Comparison of ENCODE assay signal across 10 cellular contexts in the genomic region with DNA sequence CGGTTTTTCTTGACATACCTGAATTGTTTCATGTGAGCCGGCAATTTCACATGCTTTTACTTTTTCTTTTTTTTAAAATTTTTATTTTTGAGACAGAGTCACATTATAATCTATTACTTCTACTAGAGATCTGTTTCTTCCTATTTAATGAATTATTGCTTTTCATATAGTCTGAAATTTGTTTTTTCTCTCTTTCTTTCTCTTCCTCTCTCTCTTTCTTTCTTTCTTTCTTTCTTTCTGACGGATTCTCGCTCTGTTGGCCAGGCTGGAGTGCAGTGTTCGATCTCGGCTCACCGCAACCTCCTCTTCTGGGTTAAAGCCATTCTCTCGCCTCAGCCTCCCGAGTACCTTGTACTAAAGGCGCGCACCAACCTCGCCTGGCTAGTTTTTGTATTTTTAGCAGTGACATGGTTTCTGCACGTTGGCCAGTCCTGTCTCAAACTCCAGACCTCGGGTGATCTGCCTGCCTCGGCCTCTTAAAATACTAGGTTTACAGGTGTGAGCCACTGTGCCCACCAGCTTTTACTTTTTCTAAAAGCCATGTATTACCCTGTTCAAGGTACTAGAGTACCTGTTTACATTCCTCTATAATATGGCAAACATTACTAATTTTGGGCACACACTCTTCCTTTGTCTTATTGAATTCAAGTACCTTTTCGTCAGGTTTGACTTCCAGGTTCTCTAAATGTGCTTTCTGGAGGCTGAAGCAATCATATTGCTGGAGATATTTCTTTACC.
A peak's percentile ranks its signal among the peaks of the same experiment; 100 is the strongest.
DNase-seq lines count a peak whose midpoint lies in the region; ATAC-seq, FAIRE-seq and TF ChIP-seq lines count a peak whose summit lies in the region.
"Had no signal": no experiment of that assay in that cellular context is flagged by ENCODE, and none has a peak within 500 bp of the region (broad histone marks: within the 10 kb centered on the region; RNA-seq: fewer than 3 reads in every experiment).

No MANE protein-coding gene starts in this region.

- DNase-seq in A549 (ENCODE audit: low read depth in 1 of 2, low spot score in 1 of 2) (no peak), keratinocyte (ENCODE audit: low read depth, low spot score) (no peak), hypothalamus (lab: John Stamatoyannopoulos, UW) (no peak), SHP77 treated with DMSO at 0.1 percent for 48 hours (lab: John Stamatoyannopoulos, UW) (no peak), GM19239 (ENCODE audit: insufficient read length, low spot score) (no peak), foreskin melanocyte (no peak)
- DNase-seq in activated CD8-positive, alpha-beta T cell treated with anti-CD3 and anti-CD28 coated beads, Interleukin-2, amount 10 ng/mL, durations not matched to agents 7 days and 5 days: no peak
- DNase-seq: DMS153, NCI-H1092 had no signal

- no peak for FAIRE-seq in A549 (lab: Jason Lieb, UNC)
- FAIRE-seq in keratinocyte (lab: Jason Lieb, UNC): no peak
- FAIRE-seq in GM19239 (lab: Jason Lieb, UNC): no peak

- peaks cover 27% of the 10 kb centered on the region for H3K4me1 Mint-ChIP-seq in activated CD8-positive, alpha-beta T cell treated with anti-CD3 and anti-CD28 coated beads, Interleukin-2, amount 10 ng/mL, durations not matched to agents 7 days and 5 days (ENCODE audit: low read depth)

- H2AFZ ChIP-seq in keratinocyte (ENCODE audit: control insufficient read depth, low read length): peak overlapping the region; percentile 98

- TF ChIP-seq RAD21 in A549 (conservative IDR thresholded peaks at IDR 0.05 in 1 of 2, IDR thresholded peaks at IDR 0.05 in 1 of 2): no peak

- H3K4me1 ChIP-seq in A549: peaks cover 14% of the 10 kb centered on the region
- no peaks in the 10 kb centered on the region for H3K4me1 ChIP-seq in ES-I3 (ENCODE audit: insufficient read depth, low read length)
- H3K4me1 ChIP-seq in keratinocyte (ENCODE audit: control insufficient read depth, extremely low read depth, insufficient read depth, low read length): peaks cover 12% of the 10 kb centered on the region

- dilution Hi-C loops in keratinocyte (cut with MboI; ENCODE audit: extremely low pct_ligation_motif_present, low sequenced_read_pairs): no loop called here

- no peak overlapping the region for H3K27ac Mint-ChIP-seq in activated CD8-positive, alpha-beta T cell treated with anti-CD3 and anti-CD28 coated beads, Interleukin-2, amount 10 ng/mL, durations not matched to agents 7 days and 5 days

- peak overlapping the region; percentile 84 for H3K4me3 Mint-ChIP-seq in activated CD8-positive, alpha-beta T cell treated with anti-CD3 and anti-CD28 coated beads, Interleukin-2, amount 10 ng/mL, durations not matched to agents 7 days and 5 days

- H3K79me2 ChIP-seq in keratinocyte (ENCODE audit: control insufficient read depth, insufficient read depth, low read length): peaks cover 15% of the 10 kb centered on the region

- TF ChIP-seq POLR2A in A549 (IDR thresholded peaks at IDR 0.05; ENCODE audit: low read length): no peak

- no peaks in the 10 kb centered on the region for H3K9me1 ChIP-seq in keratinocyte (ENCODE audit: control insufficient read depth, extremely low read depth, insufficient read depth, low read length)

- peaks cover 58% of the 10 kb centered on the region for H3K27me3 Mint-ChIP-seq in activated CD8-positive, alpha-beta T cell treated with anti-CD3 and anti-CD28 coated beads, Interleukin-2, amount 10 ng/mL, durations not matched to agents 7 days and 5 days (ENCODE audit: low read depth)

- peaks cover 4% of the 10 kb centered on the region for H3K36me3 Mint-ChIP-seq in activated CD8-positive, alpha-beta T cell treated with anti-CD3 and anti-CD28 coated beads, Interleukin-2, amount 10 ng/mL, durations not matched to agents 7 days and 5 days (ENCODE audit: low read depth)

- H3K27ac ChIP-seq in A549: peak overlapping the region; percentile 81 to 87
- H3K27ac ChIP-seq in keratinocyte (ENCODE audit: control insufficient read depth, insufficient read depth, low read length): peak overlapping the region; percentile 71

- H3K9me3 ChIP-seq in A549 (no peaks in the 10 kb centered on the region), ES-I3 (ENCODE audit: control insufficient read depth, insufficient read depth, low read length) (no peaks in the 10 kb centered on the region), keratinocyte (ENCODE audit: control insufficient read depth, low read depth, low read length) (no peaks in the 10 kb centered on the region)

- no peaks in the 10 kb centered on the region for H4K20me1 ChIP-seq in keratinocyte (ENCODE audit: control insufficient read depth, extremely low read depth, insufficient read depth, low read length)

- no peaks in the 10 kb centered on the region for H3K9me3 Mint-ChIP-seq in activated CD8-positive, alpha-beta T cell treated with anti-CD3 and anti-CD28 coated beads, Interleukin-2, amount 10 ng/mL, durations not matched to agents 7 days and 5 days (ENCODE audit: insufficient read depth)

- no peak for ATAC-seq in A549
- no peak for ATAC-seq in activated CD8-positive, alpha-beta T cell treated with anti-CD3 and anti-CD28 coated beads, Interleukin-2, amount 10 ng/mL, durations not matched to agents 7 days and 5 days

- H3K9ac ChIP-seq in ES-I3 (ENCODE audit: low read depth, low read length): peak overlapping the region; percentile 51; the same call in 1 of the 2 replicates
- peak overlapping the region; percentile 75 for H3K9ac ChIP-seq in keratinocyte (ENCODE audit: control insufficient read depth, extremely low read depth, insufficient read depth, low read length)

- WGBS in A549 (ENCODE audit: missing lambda C conversion rate): 62% methylated on average over 16 of the region's 16 CpGs

- POLR2A ChIA-PET in A549 (lab: Yijun Ruan, JAX): no interaction called here
- POLR2A ChIA-PET in activated CD8-positive, alpha-beta T cell treated with anti-CD3 and anti-CD28 coated beads, Interleukin-2, amount 10 ng/mL, durations not matched to agents 7 days and 5 days (lab: Charles Lee): no interaction called here

- H3K4me2 ChIP-seq in A549 (peak overlapping the region; percentile 82), keratinocyte (ENCODE audit: control insufficient read depth, extremely low read depth, insufficient read depth, low read depth, low read length) (peak overlapping the region; percentile 86)

- H3K36me3 ChIP-seq in ES-I3 (ENCODE audit: insufficient read depth, low read length) (no peaks in the 10 kb centered on the region), keratinocyte (ENCODE audit: control insufficient read depth in 2 of 2, extremely low read depth in 1 of 2, insufficient read depth in 2 of 2, low read length in 2 of 2) (no peaks in the 10 kb centered on the region)

- no peak for TF ChIP-seq CTCF in A549 (IDR thresholded peaks at IDR 0.05)
- no peak for TF ChIP-seq CTCF in keratinocyte (optimal IDR thresholded peaks at IDR 0.05 in 1 of 3, IDR thresholded peaks at IDR 0.05 in 1 of 3, conservative IDR thresholded peaks at IDR 0.05 in 1 of 3; ENCODE audit: extremely low read depth in 1 of 3, insufficient read depth in 2 of 3, low read length in 3 of 3)

- CTCF ChIA-PET in A549 (lab: Yijun Ruan, JAX): interaction anchor here (0.9 to 1.4 kb wide), 2 partner anchors 15 to 579 kb away, joined by 3 to 4 read pairs; no protein-coding TSS in a partner anchor
- CTCF ChIA-PET in activated CD8-positive, alpha-beta T cell treated with anti-CD3 and anti-CD28 coated beads, Interleukin-2, amount 10 ng/mL, durations not matched to agents 7 days and 5 days (lab: Charles Lee): no interaction called here

- H3K4me3 ChIP-seq in A549 (peak overlapping the region; percentile 57), keratinocyte (ENCODE audit: control insufficient read depth in 2 of 3, extremely low read depth in 1 of 3, insufficient read depth in 2 of 3, low read depth in 1 of 3, low read length in 3 of 3) (peak overlapping the region; percentile 46 to 82 (median 70))

- no peak for TF ChIP-seq EP300 in A549 (IDR thresholded peaks at IDR 0.05)

- H3K27me3 ChIP-seq in keratinocyte (ENCODE audit: control insufficient read depth, extremely low read depth, insufficient read depth, low read length): no peaks in the 10 kb centered on the region

TF ChIP-seq in A549, 52 proteins besides CTCF, POLR2A, EP300 and RAD21:
- TF ChIP-seq HDAC2 (IDR thresholded peaks at IDR 0.05) (no peak), RARB (CRISPR knock-in tag; IDR thresholded peaks at IDR 0.05) (no peak), JUN (IDR thresholded peaks at IDR 0.05) (no peak), RCOR1 (IDR thresholded peaks at IDR 0.05; ENCODE audit: low read depth, low read length) (no peak), SMC3 (IDR thresholded peaks at IDR 0.05) (no peak), CHD2 (IDR thresholded peaks at IDR 0.05; ENCODE audit: low read length, partially characterized antibody) (no peak), GATA3 (IDR thresholded peaks at IDR 0.05; ENCODE audit: borderline replicate concordance) (no peak), EHMT2 (IDR thresholded peaks at IDR 0.05; ENCODE audit: low read depth) (no peak)
- TF ChIP-seq, protein P1, sequence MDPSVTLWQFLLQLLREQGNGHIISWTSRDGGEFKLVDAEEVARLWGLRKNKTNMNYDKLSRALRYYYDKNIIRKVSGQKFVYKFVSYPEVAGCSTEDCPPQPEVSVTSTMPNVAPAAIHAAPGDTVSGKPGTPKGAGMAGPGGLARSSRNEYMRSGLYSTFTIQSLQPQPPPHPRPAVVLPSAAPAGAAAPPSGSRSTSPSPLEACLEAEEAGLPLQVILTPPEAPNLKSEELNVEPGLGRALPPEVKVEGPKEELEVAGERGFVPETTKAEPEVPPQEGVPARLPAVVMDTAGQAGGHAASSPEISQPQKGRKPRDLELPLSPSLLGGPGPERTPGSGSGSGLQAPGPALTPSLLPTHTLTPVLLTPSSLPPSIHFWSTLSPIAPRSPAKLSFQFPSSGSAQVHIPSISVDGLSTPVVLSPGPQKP (IDR thresholded peaks at IDR 0.05; ENCODE audit: low read depth, low read length): no peak
